In genomic region chr4:139227729-139228404, GRCh38 we compare ENCODE assay signal across 9 cellular contexts. TPM values are rescaled to one million over a fixed set of nuclear protein-coding genes. Genes with fewer than 3 reads are reported as not detected.
DNase-seq lines count a peak whose midpoint lies in the region; ATAC-seq and TF ChIP-seq lines count a peak whose summit lies in the region.
"Had no signal": no experiment of that assay in that cellular context is flagged by ENCODE, and none has a peak within 500 bp of the region (broad histone marks: within the 10 kb centered on the region; RNA-seq: fewer than 3 reads in every experiment).

No MANE protein-coding gene starts in this region.

- H3K9me3 ChIP-seq in CD4-positive, CD25-positive, alpha-beta regulatory T cell (ENCODE audit: control insufficient read depth in 2 of 2, low read length in 2 of 2), result no peaks in the 10 kb centered on the region
- H3K9me3 ChIP-seq in esophagus muscularis mucosa, result no peaks in the 10 kb centered on the region
- H3K9me3 ChIP-seq in tibial artery, result no peaks in the 10 kb centered on the region

- H3K4me3 Mint-ChIP-seq in CD4-positive, CD25-positive, alpha-beta regulatory T cell, result no peak overlapping the region
- H3K4me3 Mint-ChIP-seq: naive thymus-derived CD8-positive, alpha-beta T cell had no signal

- H3K4me1 Mint-ChIP-seq in CD4-positive, CD25-positive, alpha-beta regulatory T cell, result peaks cover 0 to 4% (median 0%) of the 10 kb centered on the region in 4 donors

- H3K27ac Mint-ChIP-seq in CD4-positive, CD25-positive, alpha-beta regulatory T cell, result no peak overlapping the region
- H3K27ac Mint-ChIP-seq: naive thymus-derived CD8-positive, alpha-beta T cell had no signal

- TF ChIP-seq EP300 in esophagus muscularis mucosa (IDR thresholded peaks at IDR 0.05), result no peak

- H3K27me3 ChIP-seq in CD4-positive, CD25-positive, alpha-beta regulatory T cell (ENCODE audit: control insufficient read depth, insufficient read depth, low read length), result no peaks in the 10 kb centered on the region
- H3K27me3 ChIP-seq in esophagus muscularis mucosa, result no peaks in the 10 kb centered on the region
- H3K27me3 ChIP-seq in tibial artery, result no peaks in the 10 kb centered on the region

- intact Hi-C loops in esophagus muscularis mucosa (cut with DNase I), result no loop called here
- intact Hi-C loops in tibial artery (cut with DNase I; ENCODE audit: low total_unique reads), result loop anchor here (2.0 kb wide), 1 partner anchor 67 kb away; no protein-coding TSS in a partner anchor

- no peak overlapping the region for H3K4me3 ChIP-seq in CD4-positive, CD25-positive, alpha-beta regulatory T cell (ENCODE audit: low read depth, low read length)
- H3K4me3 ChIP-seq in NB4 (ENCODE audit: low read depth, low read length) (no peak overlapping the region), esophagus muscularis mucosa (no peak overlapping the region), tibial artery (no peak overlapping the region)

- TF ChIP-seq POLR2A in NB4 (IDR thresholded peaks at IDR 0.05; ENCODE audit: extremely low read depth, insufficient read length) (no peak), esophagus muscularis mucosa (IDR thresholded peaks at IDR 0.05; ENCODE audit: low read depth) (no peak)

- TF ChIP-seq CTCF in NB4 (IDR thresholded peaks at IDR 0.05; ENCODE audit: low read depth, low read length) (peak; percentile 15), esophagus muscularis mucosa (IDR thresholded peaks at IDR 0.05) (peak in 2 of 3 experiments; percentile 5 to 10), tibial artery (IDR thresholded peaks at IDR 0.05) (no peak)

- peak; percentile 39 to 55 for ATAC-seq in CD4-positive, CD25-positive, alpha-beta regulatory T cell (ENCODE audit: low read depth in 2 of 2)
- ATAC-seq in GM18868 (IDR thresholded peaks at IDR 0.05; ENCODE audit: unreplicated experiment) (peak; percentile 57), GM19463 (IDR thresholded peaks at IDR 0.05; ENCODE audit: unreplicated experiment) (no peak)

- H3K27ac ChIP-seq in CD4-positive, CD25-positive, alpha-beta regulatory T cell (ENCODE audit: insufficient read depth, low read length, poor library complexity, severe bottlenecking), result no peak overlapping the region
- no peak overlapping the region for H3K27ac ChIP-seq in esophagus muscularis mucosa (replicated peaks in 1 of 4)
- no peak overlapping the region for H3K27ac ChIP-seq in tibial artery

- H3K9me3 Mint-ChIP-seq in CD4-positive, CD25-positive, alpha-beta regulatory T cell, result no peaks in the 10 kb centered on the region
- H3K9me3 Mint-ChIP-seq: naive thymus-derived CD8-positive, alpha-beta T cell had no signal

- WGBS in esophagus muscularis mucosa, result 48% methylated on average over 2 of the region's 2 CpGs

- H3K36me3 ChIP-seq in CD4-positive, CD25-positive, alpha-beta regulatory T cell (ENCODE audit: control insufficient read depth, insufficient read depth, low read length), result no peaks in the 10 kb centered on the region
- H3K36me3 ChIP-seq in esophagus muscularis mucosa (no peaks in the 10 kb centered on the region), tibial artery (no peaks in the 10 kb centered on the region)

- peak in 1 of 3 donors; percentile 26 for DNase-seq in CD4-positive, CD25-positive, alpha-beta regulatory T cell
- peak; percentile 34 for DNase-seq in NB4 (ENCODE audit: low read depth)
- DNase-seq in esophagus muscularis mucosa (ENCODE audit: extremely low spot score), result no peak
- DNase-seq in tibial artery, result no peak
- DNase-seq in NCI-H446 treated with DMSO at 0.1 percent for 48 hours (lab: John Stamatoyannopoulos, UW), result no peak
- no peak for DNase-seq in D341Med (ENCODE audit: low spot score)

- no peaks in the 10 kb centered on the region for H3K4me1 ChIP-seq in CD4-positive, CD25-positive, alpha-beta regulatory T cell (ENCODE audit: control insufficient read depth, insufficient read depth, low read length, poor library complexity, severe bottlenecking)
- H3K4me1 ChIP-seq in esophagus muscularis mucosa (no peaks in the 10 kb centered on the region), tibial artery (no peaks in the 10 kb centered on the region)

- no peaks in the 10 kb centered on the region for H3K36me3 Mint-ChIP-seq in CD4-positive, CD25-positive, alpha-beta regulatory T cell
- H3K36me3 Mint-ChIP-seq: naive thymus-derived CD8-positive, alpha-beta T cell had no signal

- H3K27me3 Mint-ChIP-seq in CD4-positive, CD25-positive, alpha-beta regulatory T cell, result peaks cover 5% of the 10 kb centered on the region

RNA-seq across cellular contexts. Expression of gene ELF2, which starts 50.8 kb away (rescaled TPM):
- total RNA-seq in CD4-positive, CD25-positive, alpha-beta regulatory T cell, result 75.0 TPM
- 10 to 100 TPM; 27.7 to 35.3 (median 32.2) TPM for polyA plus RNA-seq in CD4-positive, CD25-positive, alpha-beta regulatory T cell
- total RNA-seq in esophagus muscularis mucosa, result 10 to 100 TPM; 52.3 to 68.5 (median 60.7) TPM

RNA-seq across cellular contexts. Expression of gene MGARP, which starts 52.2 kb away (rescaled TPM):
- 0.49 TPM for total RNA-seq in CD4-positive, CD25-positive, alpha-beta regulatory T cell
- polyA plus RNA-seq in CD4-positive, CD25-positive, alpha-beta regulatory T cell, result under 1 TPM in 3 of 4 donors, not detected in 1; 0.18 to 0.37 (median 0.37) TPM
- 1 to 10 TPM; 2.0 to 4.3 (median 3.4) TPM for total RNA-seq in esophagus muscularis mucosa

Comparison
In these comparisons a context has a peak if more than half of its experiments do, and no peak if none do; other contexts are left out.
1. CTCF ChIP-seq: peak in NB4 (single experiment) and esophagus muscularis mucosa (2 of 3); none in tibial artery (0 of 2).